ENCODE assay signal across 18 cellular contexts in genomic region chr11:404551-405264, GRCh38. TPM values are rescaled to one million over a fixed set of nuclear protein-coding genes. Genes with fewer than 3 reads are reported as not detected.
DNase-seq lines count a peak whose midpoint lies in the region; ATAC-seq and TF ChIP-seq lines count a peak whose summit lies in the region.
"Had no signal": no experiment of that assay in that cellular context is flagged by ENCODE, and none has a peak within 500 bp of the region (broad histone marks: within the 10 kb centered on the region; RNA-seq: fewer than 3 reads in every experiment).

No MANE protein-coding gene starts in this region.

- CTCF ChIA-PET in MCF 10A (lab: Yijun Ruan, JAX) = interaction anchor here (0.7 kb wide), 1 partner anchor 44 kb away, joined by 3 read pairs; no protein-coding TSS in a partner anchor

- H3K27me3 Mint-ChIP-seq in MCF 10A (ENCODE audit: insufficient read depth, unreplicated experiment) = no peaks in the 10 kb centered on the region
- no peaks in the 10 kb centered on the region for H3K27me3 Mint-ChIP-seq in central memory CD8-positive, alpha-beta T cell
- H3K27me3 Mint-ChIP-seq: CD8-positive, alpha-beta memory T cell had no signal

- H3K9me3 Mint-ChIP-seq in MCF 10A (ENCODE audit: unreplicated experiment) = no peaks in the 10 kb centered on the region
- H3K9me3 Mint-ChIP-seq in central memory CD8-positive, alpha-beta T cell = no peaks in the 10 kb centered on the region
- H3K9me3 Mint-ChIP-seq: CD8-positive, alpha-beta memory T cell had no signal

- DNase-seq in MCF 10A (ENCODE audit: unreplicated experiment) (no peak), breast epithelium (ENCODE audit: low spot score in 2 of 2) (no peak), spleen (peak; percentile 74), HPDE6-E6E7 (ENCODE audit: extremely low spot score) (no peak)
- DNase-seq in central memory CD8-positive, alpha-beta T cell (ENCODE audit: low spot score in 2 of 2) = no peak
- no peak for DNase-seq in effector CD8-positive, alpha-beta T cell (lab: John Stamatoyannopoulos, UW)
- DNase-seq: activated CD4-positive, alpha-beta T cell treated with anti-CD3 and anti-CD28 coated beads for 1 hour; activated gamma-delta T cell treated with Interleukin-2 at 50 U/mL for 16 hours; CD8-positive, alpha-beta memory T cell; NCI-H2029; NCI-H446 treated with DMSO at 0.1 percent for 48 hours; SHP77 treated with DMSO at 0.1 percent for 48 hours; T1000 had no signal

- no peak overlapping the region for H3K4me3 Mint-ChIP-seq in MCF 10A (ENCODE audit: unreplicated experiment)
- peak overlapping the region; percentile 53 for H3K4me3 Mint-ChIP-seq in central memory CD8-positive, alpha-beta T cell

- H3K9me3 ChIP-seq in breast epithelium (no peaks in the 10 kb centered on the region), spleen (no peaks in the 10 kb centered on the region)
- H3K9me3 ChIP-seq: A549, stomach had no signal

- intact Hi-C loops in MCF 10A (cut with micrococcal nuclease) = loop anchor here (5.0 kb wide), 1 partner anchor 43 kb away; no protein-coding TSS in a partner anchor
- intact Hi-C loops in breast epithelium (cut with DNase I; ENCODE audit: low total_unique reads) = no loop called here
- intact Hi-C loops in spleen (cut with DNase I; ENCODE audit: low total_unique reads) = loop anchor here (5.0 kb wide), 1 partner anchor 48 kb away; the partner anchor contains the start of gene PTDSS2

- WGBS in spleen, 5 donors = 86 to 93% (median 89%) methylated on average over 9 to 14 of the region's 14 CpGs

- ATAC-seq in central memory CD8-positive, alpha-beta T cell (replicated peaks; ENCODE audit: extremely low read depth, poor library complexity, severe bottlenecking) = no peak

- H3K4me3 ChIP-seq in breast epithelium (no peak overlapping the region), spleen (no peak overlapping the region)
- H3K4me3 ChIP-seq: A549 had no signal

- peaks cover 49% of the 10 kb centered on the region for H3K36me3 Mint-ChIP-seq in MCF 10A (ENCODE audit: insufficient read depth, unreplicated experiment)
- peaks cover 9% of the 10 kb centered on the region for H3K36me3 Mint-ChIP-seq in central memory CD8-positive, alpha-beta T cell (ENCODE audit: insufficient read depth)

- no peaks in the 10 kb centered on the region for H3K4me1 Mint-ChIP-seq in MCF 10A (ENCODE audit: insufficient read depth, unreplicated experiment)
- peaks cover 9% of the 10 kb centered on the region for H3K4me1 Mint-ChIP-seq in central memory CD8-positive, alpha-beta T cell

- H3K4me1 ChIP-seq in breast epithelium (peaks cover 0 to 6% of the 10 kb centered on the region in 2 donors), spleen (peaks cover 10 to 51% (median 31%) of the 10 kb centered on the region in 6 donors)

- H3K27ac ChIP-seq in breast epithelium (no peak overlapping the region), spleen (peak overlapping the region in 1 of 8 donors; percentile 87)

- POLR2A ChIA-PET in MCF 10A (lab: Yijun Ruan, JAX) = interaction anchor here (1.2 to 4.7 kb wide), 2 partner anchors 11 to 197 kb away, joined by 3 to 27 read pairs; partner anchors contain the start of genes BET1L, PKP3 and RIC8A

- no peak for TF ChIP-seq POLR2A in breast epithelium (IDR thresholded peaks at IDR 0.05)
- TF ChIP-seq POLR2A in spleen (IDR thresholded peaks at IDR 0.05) = no peak

- H3K36me3 ChIP-seq in breast epithelium (no peaks in the 10 kb centered on the region), spleen (peaks cover 0 to 11% (median 0%) of the 10 kb centered on the region in 6 donors)

- TSS peak; percentile 93 for BruUV-seq in MCF 10A (replicated peaks; lab: Mats Ljungman, UMichigan)

- no peak overlapping the region for H3K27ac Mint-ChIP-seq in MCF 10A (ENCODE audit: low read depth, unreplicated experiment)
- H3K27ac Mint-ChIP-seq in central memory CD8-positive, alpha-beta T cell (ENCODE audit: low read depth) = peak overlapping the region; percentile 74

- peaks cover 3 to 4% of the 10 kb centered on the region in 2 donors for H3K27me3 ChIP-seq in breast epithelium
- peaks cover 0 to 20% (median 14%) of the 10 kb centered on the region in 7 donors for H3K27me3 ChIP-seq in spleen (replicated peaks in 1 of 7)

- TF ChIP-seq CTCF in MCF 10A (IDR thresholded peaks at IDR 0.05; ENCODE audit: unreplicated experiment) (no peak), breast epithelium (IDR thresholded peaks at IDR 0.05) (no peak), spleen (IDR thresholded peaks at IDR 0.05 in 8 of 11, conservative IDR thresholded peaks at IDR 0.05 in 3 of 11) (no peak)

RNA-seq across cellular contexts. Expression of gene SIGIRR, which starts 10.1 kb away (rescaled TPM):
- total RNA-seq in MCF 10A (2022) (6.2 and 7.7 TPM in 2 replicates), breast epithelium (10 to 100 TPM; 37.3 to 49.8 (median 46.5) TPM), spleen (100 to 1,000 TPM in 2 of 7 donors, 10 to 100 TPM in 5; 67.9 to 118 (median 90.9) TPM)
- 100 to 1,000 TPM in 2 of 3 donors, 10 to 100 TPM in 1; 95.9 to 194 (median 161) TPM for polyA plus RNA-seq in spleen

RNA-seq across cellular contexts. Expression of gene PKP3, which starts 10.7 kb away (rescaled TPM):
- total RNA-seq in MCF 10A (2022) (129 and 177 TPM in 2 replicates), breast epithelium (10 to 100 TPM in 2 of 3 donors, under 1 TPM in 1; 0.32 to 60.9 (median 36.7) TPM), spleen (1 to 10 TPM in 1 of 7 donors, under 1 TPM in 2, not detected in 4; 0.40 to 2.8 (median 0.59) TPM)
- polyA plus RNA-seq in spleen = under 1 TPM; 0.09 to 0.48 (median 0.21) TPM
- total RNA-seq: CD8-positive, alpha-beta memory T cell; frontal cortex had no signal
- polyA plus RNA-seq: neural cell had no signal

RNA-seq across cellular contexts. Expression of gene B4GALNT4, which starts 35.4 kb away (rescaled TPM):
- 20.0 and 25.9 TPM in 2 replicates for total RNA-seq in MCF 10A (2022)
- total RNA-seq in breast epithelium = 10 to 100 TPM in 1 of 3 donors, 1 to 10 TPM in 1, under 1 TPM in 1; 0.48 to 11.3 (median 8.2) TPM
- total RNA-seq in spleen = 1 to 10 TPM in 1 of 7 donors, under 1 TPM in 4, not detected in 2; 0.17 to 1.1 (median 0.67) TPM
- polyA plus RNA-seq in spleen = 1 to 10 TPM; 1.6 to 5.2 (median 3.5) TPM

RNA-seq across cellular contexts. Expression of gene ANO9, which starts 37.1 kb away (rescaled TPM):
- total RNA-seq in MCF 10A (2022) = 7.2 and 9.4 TPM in 2 replicates
- 10 to 100 TPM in 1 of 3 donors, 1 to 10 TPM in 1, under 1 TPM in 1; 0.32 to 14.2 (median 9.8) TPM for total RNA-seq in breast epithelium
- 10 to 100 TPM; 10.2 to 34.5 (median 25.9) TPM for total RNA-seq in spleen
- polyA plus RNA-seq in spleen = 10 to 100 TPM; 32.7 to 53.8 (median 50.3) TPM
- total RNA-seq: endothelial cell of umbilical vein, frontal cortex had no signal
- polyA plus RNA-seq: neural cell had no signal

RNA-seq across cellular contexts. Expression of gene PTDSS2, which starts 45.4 kb away (rescaled TPM):
- 28.2 and 29.4 TPM in 2 replicates for total RNA-seq in MCF 10A (2022)
- 10 to 100 TPM; 23.8 to 53.7 (median 33.1) TPM for total RNA-seq in breast epithelium
- 10 to 100 TPM; 24.6 to 40.7 (median 29.4) TPM for total RNA-seq in spleen
- 10 to 100 TPM; 11.0 to 26.6 (median 14.9) TPM for polyA plus RNA-seq in spleen
